2 cellular contexts compared by ENCODE assay signal in genomic region chr12:8221844-8222243, GRCh38. TPM values are rescaled to one million over a fixed set of nuclear protein-coding genes. Genes with fewer than 3 reads are reported as not detected.
"Had no signal": no experiment of that assay in that cellular context is flagged by ENCODE, and none has a peak within 500 bp of the region (broad histone marks: within the 10 kb centered on the region; RNA-seq: fewer than 3 reads in every experiment).

No MANE protein-coding gene starts in this region.

RNA-seq across cellular contexts. Expression of gene FAM90A1, which starts 5.6 kb away (rescaled TPM):
- total RNA-seq: activated B cell treated with CpG ODN at 0.5 μM for 24 hours; T-helper 1 cell treated with Interleukin-12 subunit alpha and Interleukin-12 subunit beta and Interleukin-4 antibody, amounts not matched to agents 30 ng/mL and 1 ng/mL, for 36 hours had no signal
